ENCODE assay signal across 1 cellular context in the genomic region with DNA sequence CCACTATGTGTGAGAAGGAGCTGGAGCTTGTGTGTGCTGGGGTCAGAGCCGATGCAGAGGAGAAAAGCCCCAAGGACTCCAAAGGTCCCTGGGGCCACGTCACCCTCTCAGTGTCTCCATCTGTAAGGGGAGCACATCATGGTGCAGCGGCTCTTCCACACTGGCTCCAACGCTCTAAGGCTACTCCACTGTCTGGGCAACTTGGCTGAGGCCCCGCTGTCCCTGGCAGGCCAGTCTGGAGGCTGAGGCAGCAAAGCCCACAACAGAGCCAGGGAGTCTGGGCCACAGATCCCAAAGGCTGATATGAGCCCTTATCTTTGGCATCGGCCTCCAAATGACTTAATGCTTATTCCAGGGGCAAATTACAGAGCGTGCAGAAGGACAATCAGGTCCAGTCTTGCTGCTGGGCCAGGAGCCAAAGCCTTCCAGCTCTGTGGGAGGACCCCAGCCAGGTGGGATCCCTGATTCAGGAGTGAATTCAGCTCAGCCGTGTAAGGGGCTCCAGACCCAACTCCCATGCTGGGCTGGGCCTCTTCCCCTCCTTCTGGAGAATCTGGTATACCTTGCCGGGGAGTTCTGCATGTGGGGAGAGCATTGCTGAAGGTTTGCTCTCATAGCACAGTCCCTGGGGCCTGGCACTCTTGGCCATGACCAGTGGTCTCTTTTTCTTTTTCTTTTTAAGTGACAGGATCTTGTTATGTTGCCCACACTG.
A peak's percentile ranks its signal among the peaks of the same experiment; 100 is the strongest.
TF ChIP-seq lines count a peak whose summit lies in the region.

No MANE protein-coding gene starts in this region.

TF ChIP-seq in K562, 482 proteins besides CTCF, POLR2A, EP300 and RAD21:
- TF ChIP-seq, protein P1, sequence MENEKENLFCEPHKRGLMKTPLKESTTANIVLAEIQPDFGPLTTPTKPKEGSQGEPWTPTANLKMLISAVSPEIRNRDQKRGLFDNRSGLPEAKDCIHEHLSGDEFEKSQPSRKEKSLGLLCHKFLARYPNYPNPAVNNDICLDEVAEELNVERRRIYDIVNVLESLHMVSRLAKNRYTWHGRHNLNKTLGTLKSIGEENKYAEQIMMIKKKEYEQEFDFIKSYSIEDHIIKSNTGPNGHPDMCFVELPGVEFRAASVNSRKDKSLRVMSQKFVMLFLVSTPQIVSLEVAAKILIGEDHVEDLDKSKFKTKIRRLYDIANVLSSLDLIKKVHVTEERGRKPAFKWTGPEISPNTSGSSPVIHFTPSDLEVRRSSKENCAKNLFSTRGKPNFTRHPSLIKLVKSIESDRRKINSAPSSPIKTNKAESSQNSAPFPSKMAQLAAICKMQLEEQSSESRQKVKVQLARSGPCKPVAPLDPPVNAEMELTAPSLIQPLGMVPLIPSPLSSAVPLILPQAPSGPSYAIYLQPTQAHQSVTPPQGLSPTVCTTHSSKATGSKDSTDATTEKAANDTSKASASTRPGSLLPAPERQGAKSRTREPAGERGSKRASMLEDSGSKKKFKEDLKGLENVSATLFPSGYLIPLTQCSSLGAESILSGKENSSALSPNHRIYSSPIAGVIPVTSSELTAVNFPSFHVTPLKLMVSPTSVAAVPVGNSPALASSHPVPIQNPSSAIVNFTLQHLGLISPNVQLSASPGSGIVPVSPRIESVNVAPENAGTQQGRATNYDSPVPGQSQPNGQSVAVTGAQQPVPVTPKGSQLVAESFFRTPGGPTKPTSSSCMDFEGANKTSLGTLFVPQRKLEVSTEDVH (IDR thresholded peaks at IDR 0.05; ENCODE audit: low read depth, partially characterized antibody) = no peak
- TF ChIP-seq GATA2 (CRISPR knock-in tag; IDR thresholded peaks at IDR 0.05) (peak; percentile 44; the same call in 1 of the 2 replicates), FOXP1 (CRISPR knock-in tag; IDR thresholded peaks at IDR 0.05) (0 out of 2 replicates have a peak, but pooled peaks have one; percentile 0)
